8 cellular contexts compared by ENCODE assay signal in the genomic region with DNA sequence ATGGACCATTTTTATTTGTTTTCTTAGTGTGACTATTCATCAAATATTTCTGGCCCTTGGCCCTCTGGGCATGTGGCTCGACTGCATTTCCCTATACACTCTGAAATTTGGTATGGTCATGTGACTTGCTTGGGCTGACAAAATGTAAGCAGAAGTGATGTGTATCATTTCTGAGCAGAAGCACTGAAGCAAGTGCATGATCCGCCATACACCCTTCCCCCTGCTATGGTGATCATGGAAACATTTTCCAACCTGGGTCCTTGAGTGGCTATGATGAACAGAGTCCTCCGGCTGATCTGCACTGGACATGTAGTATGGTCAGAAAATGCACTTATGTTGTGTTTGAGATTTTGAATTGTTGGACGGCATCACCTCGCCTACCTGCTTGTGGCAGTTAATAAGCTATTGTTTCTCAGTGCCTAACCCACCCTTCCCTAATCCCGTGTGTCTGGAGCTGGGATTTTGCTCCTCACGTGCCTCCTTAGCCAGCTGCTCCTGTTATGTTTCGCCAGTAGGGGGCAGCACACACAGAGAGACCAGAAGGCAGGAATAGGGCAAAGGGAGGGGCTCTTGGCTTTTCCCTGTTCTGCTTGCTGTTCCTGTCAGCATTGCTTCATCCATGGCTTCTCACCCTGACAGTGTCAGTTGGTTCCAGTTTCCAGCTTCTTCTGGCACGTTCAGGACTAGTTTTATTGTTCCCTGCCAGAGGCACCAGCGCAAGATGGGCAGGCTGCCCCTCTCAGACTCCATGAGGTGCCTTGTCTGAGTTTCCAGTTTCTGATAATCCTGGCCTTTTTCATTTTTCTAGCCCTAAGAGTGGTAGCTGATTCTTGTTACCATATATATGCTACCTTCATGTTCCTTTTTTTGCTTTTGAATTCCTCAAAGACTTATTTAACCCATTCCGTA.
A peak's percentile ranks its signal among the peaks of the same experiment; 100 is the strongest.
DNase-seq lines count a peak whose midpoint lies in the region; ATAC-seq and TF ChIP-seq lines count a peak whose summit lies in the region.

No MANE protein-coding gene starts in this region.

- no peaks in the 10 kb centered on the region for H3K27me3 ChIP-seq in prostate gland (replicated peaks; ENCODE audit: insufficient read depth)

- H3K4me1 Mint-ChIP-seq in activated CD4-positive, alpha-beta T cell treated with anti-CD3 and anti-CD28 coated beads, Interleukin-2, amount 10 ng/mL, durations not matched to agents 7 days and 5 days, result no peaks in the 10 kb centered on the region

- H3K27me3 Mint-ChIP-seq in activated CD4-positive, alpha-beta T cell treated with anti-CD3 and anti-CD28 coated beads, Interleukin-2, amount 10 ng/mL, durations not matched to agents 7 days and 5 days, result no peaks in the 10 kb centered on the region

- no peaks in the 10 kb centered on the region for H3K4me1 ChIP-seq in prostate gland (replicated peaks)

- POLR2A ChIA-PET in activated CD4-positive, alpha-beta T cell treated with anti-CD3 and anti-CD28 coated beads, Interleukin-2, amount 10 ng/mL, durations not matched to agents 7 days and 5 days (lab: Charles Lee), result no interaction called here

- H3K4me3 ChIP-seq in fibroblast of villous mesenchyme (ENCODE audit: low read depth, low read length) (no peak overlapping the region), prostate gland (no peak overlapping the region)

- peak; percentile 79 for ATAC-seq in HG03108 (IDR thresholded peaks at IDR 0.05; ENCODE audit: unreplicated experiment)
- ATAC-seq in omental fat pad (ENCODE audit: low FRiP score), result no peak

- no peak overlapping the region for H3K4me3 Mint-ChIP-seq in activated CD4-positive, alpha-beta T cell treated with anti-CD3 and anti-CD28 coated beads, Interleukin-2, amount 10 ng/mL, durations not matched to agents 7 days and 5 days

- no peaks in the 10 kb centered on the region for H3K9me3 Mint-ChIP-seq in activated CD4-positive, alpha-beta T cell treated with anti-CD3 and anti-CD28 coated beads, Interleukin-2, amount 10 ng/mL, durations not matched to agents 7 days and 5 days

- no peak for TF ChIP-seq POLR2A in prostate gland (IDR thresholded peaks at IDR 0.05)

- 31% methylated on average over 11 of the region's 11 CpGs for WGBS in prostate gland

- CTCF ChIA-PET in activated CD4-positive, alpha-beta T cell treated with anti-CD3 and anti-CD28 coated beads, Interleukin-2, amount 10 ng/mL, durations not matched to agents 7 days and 5 days (lab: Charles Lee), result interaction anchor here (0.5 kb wide), 1 partner anchor 87 kb away, joined by 4 read pairs; no protein-coding TSS in a partner anchor

- DNase-seq in DMS 273 (lab: John Stamatoyannopoulos, UW; ENCODE audit: unreplicated experiment) (peak; percentile 91), GM19238 (ENCODE audit: insufficient read length, low spot score) (peak; percentile 4), NCI-H2171 (lab: John Stamatoyannopoulos, UW) (peak; percentile 24), fibroblast of villous mesenchyme (ENCODE audit: low read depth) (peak; percentile 55), prostate gland (ENCODE audit: low spot score) (peak; percentile 62), omental fat pad (ENCODE audit: low spot score) (no peak)
- DNase-seq in activated CD4-positive, alpha-beta T cell treated with anti-CD3 and anti-CD28 coated beads, Interleukin-2, amount 10 ng/mL, durations not matched to agents 7 days and 5 days, result peak; percentile 57

- no peaks in the 10 kb centered on the region for H3K36me3 Mint-ChIP-seq in activated CD4-positive, alpha-beta T cell treated with anti-CD3 and anti-CD28 coated beads, Interleukin-2, amount 10 ng/mL, durations not matched to agents 7 days and 5 days (ENCODE audit: low read depth)

- intact Hi-C loops in prostate gland (cut with DNase I), result loop anchor here (5.0 kb wide), 1 partner anchor 552 kb away; the partner anchor contains the start of gene RPRM

- no peak overlapping the region for H3K27ac Mint-ChIP-seq in activated CD4-positive, alpha-beta T cell treated with anti-CD3 and anti-CD28 coated beads, Interleukin-2, amount 10 ng/mL, durations not matched to agents 7 days and 5 days

- TF ChIP-seq CTCF in fibroblast of villous mesenchyme (IDR thresholded peaks at IDR 0.05; ENCODE audit: insufficient read depth, low read depth, low read length) (peak; percentile 78), prostate gland (IDR thresholded peaks at IDR 0.05) (peak in 3 of 4 experiments; percentile 33 to 58 (median 55)), omental fat pad (IDR thresholded peaks at IDR 0.05) (peak in 1 of 3 donors; percentile 18)

- no peak overlapping the region for H3K27ac ChIP-seq in prostate gland

- H3K9me3 ChIP-seq in prostate gland, result no peaks in the 10 kb centered on the region

- no peaks in the 10 kb centered on the region for H3K36me3 ChIP-seq in prostate gland
